20 cellular contexts compared by ENCODE assay signal in genomic region chr21:44500111-44500510, GRCh38. TPM values are rescaled to one million over a fixed set of nuclear protein-coding genes. Genes with fewer than 3 reads are reported as not detected.
DNase-seq lines count a peak whose midpoint lies in the region; ATAC-seq and TF ChIP-seq lines count a peak whose summit lies in the region.
"Had no signal": no experiment of that assay in that cellular context is flagged by ENCODE, and none has a peak within 500 bp of the region (broad histone marks: within the 10 kb centered on the region; RNA-seq: fewer than 3 reads in every experiment).

No MANE protein-coding gene starts in this region.

- H3K9me3 ChIP-seq in neuronal stem cell (replicated peaks in 1 of 2; ENCODE audit: control insufficient read depth in 2 of 2, insufficient read depth in 1 of 2, low read depth in 1 of 2, low read length in 2 of 2) = peaks cover 0 to 3% of the 10 kb centered on the region in 2 donors
- H3K9me3 ChIP-seq: BE2C had no signal

- H3K36me3 Mint-ChIP-seq in glutamatergic neuron (ENCODE audit: unreplicated experiment) = peaks cover 6% of the 10 kb centered on the region
- H3K36me3 Mint-ChIP-seq: CD4-positive, CD25-positive, alpha-beta regulatory T cell; CD8-positive, alpha-beta memory T cell had no signal

- H3K4ac ChIP-seq in neuronal stem cell (ENCODE audit: low read length) = no peak overlapping the region

- no peak overlapping the region for H2BK12ac ChIP-seq in neuronal stem cell (ENCODE audit: low read length)

- H2BK5ac ChIP-seq in neuronal stem cell (ENCODE audit: low read length) = no peak overlapping the region

- H3K36me3 ChIP-seq in H7 (replicated peaks; ENCODE audit: control insufficient read depth, insufficient read depth, low read length) = no peaks in the 10 kb centered on the region; the same call in 1 of the 2 replicates
- H3K36me3 ChIP-seq in neuronal stem cell (replicated peaks in 1 of 2; ENCODE audit: control insufficient read depth in 2 of 2, insufficient read depth in 2 of 2, low read length in 2 of 2) = no peaks in the 10 kb centered on the region
- H3K36me3 ChIP-seq: BE2C had no signal

- ATAC-seq in GM21619 (IDR thresholded peaks at IDR 0.05; ENCODE audit: unreplicated experiment) (no peak), HG03039 (IDR thresholded peaks at IDR 0.05; ENCODE audit: unreplicated experiment) (no peak)

- H3K27ac Mint-ChIP-seq in glutamatergic neuron (ENCODE audit: unreplicated experiment) = no peak overlapping the region
- H3K27ac Mint-ChIP-seq: CD4-positive, CD25-positive, alpha-beta regulatory T cell; CD8-positive, alpha-beta memory T cell; H9 had no signal

- H4K8ac ChIP-seq in neuronal stem cell (ENCODE audit: low read depth, low read length) = no peak overlapping the region

- H3K4me1 Mint-ChIP-seq in glutamatergic neuron (ENCODE audit: low read depth, unreplicated experiment) = peaks cover 16% of the 10 kb centered on the region

- DNase-seq in H7 (peak; percentile 48), glutamatergic neuron (peak; percentile 6), neuronal stem cell (ENCODE audit: low spot score) (no peak), AML-193 (lab: John Stamatoyannopoulos, UW) (no peak)
- DNase-seq: BE2C; C1 segment of cervical spinal cord; CD4-positive, CD25-positive, alpha-beta regulatory T cell; CD8-positive, alpha-beta memory T cell; COR-L47; DMS 273 treated with DMSO at 0.1 percent for 48 hours; DMS53; DND-41; EL; GOT3; H9 had no signal

- H3K4me3 Mint-ChIP-seq in glutamatergic neuron (ENCODE audit: unreplicated experiment) = no peak overlapping the region
- H3K4me3 Mint-ChIP-seq: CD4-positive, CD25-positive, alpha-beta regulatory T cell; CD8-positive, alpha-beta memory T cell; H9 had no signal

- H3K4me2 ChIP-seq in neuronal stem cell (ENCODE audit: insufficient read depth, low read length, poor library complexity, severe bottlenecking) = no peak overlapping the region

- peak overlapping the region; percentile 79 for H2AK5ac ChIP-seq in neuronal stem cell (ENCODE audit: low read depth, low read length)

- peaks cover 2% of the 10 kb centered on the region for H3K27me3 Mint-ChIP-seq in glutamatergic neuron (ENCODE audit: unreplicated experiment)

- H2BK15ac ChIP-seq in neuronal stem cell (ENCODE audit: low read length) = no peak overlapping the region

- H3K79me1 ChIP-seq in neuronal stem cell (ENCODE audit: low read depth, low read length) = peaks cover 4% of the 10 kb centered on the region

- H2BK120ac ChIP-seq in neuronal stem cell (ENCODE audit: low read depth, low read length) = no peak overlapping the region

- H3K9ac ChIP-seq in neuronal stem cell (ENCODE audit: low read depth, low read length, poor library complexity) = no peak overlapping the region

- peaks cover 4% of the 10 kb centered on the region for H3K9me3 Mint-ChIP-seq in glutamatergic neuron (ENCODE audit: unreplicated experiment)
- H3K9me3 Mint-ChIP-seq: CD8-positive, alpha-beta memory T cell; H9 had no signal

- no peak overlapping the region for H3K27ac ChIP-seq in neuronal stem cell (replicated peaks; ENCODE audit: low read length)

- H3K18ac ChIP-seq in neuronal stem cell (ENCODE audit: low read length) = no peak overlapping the region

- no peaks in the 10 kb centered on the region for H3K27me3 ChIP-seq in H7 (ENCODE audit: control insufficient read depth, insufficient read depth, low read length)
- H3K27me3 ChIP-seq in neuronal stem cell (ENCODE audit: control insufficient read depth in 3 of 3, insufficient read depth in 3 of 3, low read depth in 1 of 3, low read length in 3 of 3) = peaks cover 0 to 24% (median 0%) of the 10 kb centered on the region in 3 experiments

- H2AFZ ChIP-seq in neuronal stem cell (ENCODE audit: low read length) = no peak overlapping the region

- H3K4me1 ChIP-seq in neuronal stem cell (ENCODE audit: control insufficient read depth in 2 of 2, insufficient read depth in 1 of 2, low read depth in 1 of 2, low read length in 2 of 2) = peaks cover 16 to 24% of the 10 kb centered on the region in 2 donors
- H3K4me1 ChIP-seq: BE2C had no signal

- no peak overlapping the region for H3K23ac ChIP-seq in neuronal stem cell (ENCODE audit: low read depth, low read length, poor library complexity)

- no peak overlapping the region for H3K14ac ChIP-seq in neuronal stem cell (ENCODE audit: low read length)

- H3K4me3 ChIP-seq in H7 (ENCODE audit: insufficient read depth, low read depth, low read length) (no peak overlapping the region), neuronal stem cell (ENCODE audit: low read length in 2 of 2) (no peak overlapping the region)

- no peak overlapping the region for H4K91ac ChIP-seq in neuronal stem cell (ENCODE audit: low read depth, low read length, poor library complexity)

- no peak for TF ChIP-seq CTCF in glutamatergic neuron (IDR thresholded peaks at IDR 0.05; ENCODE audit: partially characterized antibody, unreplicated experiment)

- WGBS in neuronal stem cell (ENCODE audit: extremely low coverage in 2 of 2, insufficient read length in 2 of 2, insufficient replicate concordance in 1 of 2), 2 donors = no CpG with 5 or more reads among the region's 19 CpGs

RNA-seq across cellular contexts. Expression of gene KRTAP10-1, which starts 39.9 kb away (rescaled TPM):
- not detected in 2 replicates for total RNA-seq in H7 (2014; rRNA removed; shearing (Covaris generic))
- not detected for total RNA-seq in glutamatergic neuron (ENCODE audit: unreplicated experiment)
- not detected for polyA plus RNA-seq in neuronal stem cell (2013, experiment 1 of 2)
- polyA plus RNA-seq in neuronal stem cell (2013, experiment 2 of 2) = not detected
- total RNA-seq: A172; CD4-positive, CD25-positive, alpha-beta regulatory T cell; CD8-positive, alpha-beta memory T cell; G401; H9; HT-29 had no signal
- polyA plus RNA-seq: CD4-positive, CD25-positive, alpha-beta regulatory T cell; CD8-positive, alpha-beta memory T cell had no signal

RNA-seq across cellular contexts. Expression of gene LRRC3, which starts 44.8 kb away (rescaled TPM):
- total RNA-seq in H7 (2014; rRNA removed; shearing (Covaris generic)) = 3.8 and 4.6 TPM in 2 replicates
- total RNA-seq in glutamatergic neuron (ENCODE audit: unreplicated experiment) = 5.8 TPM
- 4.0 TPM for polyA plus RNA-seq in neuronal stem cell (2013, experiment 1 of 2)
- 3.9 TPM for polyA plus RNA-seq in neuronal stem cell (2013, experiment 2 of 2)

RNA-seq across cellular contexts. Expression of gene KRTAP10-2, which starts 51.2 kb away (rescaled TPM):
- total RNA-seq in H7 (2014; rRNA removed; shearing (Covaris generic)) = not detected in 2 replicates
- total RNA-seq in glutamatergic neuron (ENCODE audit: unreplicated experiment) = not detected
- not detected for polyA plus RNA-seq in neuronal stem cell (2013, experiment 1 of 2)
- not detected for polyA plus RNA-seq in neuronal stem cell (2013, experiment 2 of 2)
- total RNA-seq: A172; CD4-positive, CD25-positive, alpha-beta regulatory T cell; CD8-positive, alpha-beta memory T cell; G401; H9; HT-29 had no signal
- polyA plus RNA-seq: CD4-positive, CD25-positive, alpha-beta regulatory T cell; CD8-positive, alpha-beta memory T cell had no signal

RNA-seq across cellular contexts. Expression of gene KRTAP10-3, which starts 58.5 kb away (rescaled TPM):
- total RNA-seq in H7 (2014; rRNA removed; shearing (Covaris generic)) = not detected in 2 replicates
- total RNA-seq in glutamatergic neuron (ENCODE audit: unreplicated experiment) = not detected
- polyA plus RNA-seq in neuronal stem cell (2013, experiment 1 of 2) = not detected
- not detected for polyA plus RNA-seq in neuronal stem cell (2013, experiment 2 of 2)
- total RNA-seq: A172; CD4-positive, CD25-positive, alpha-beta regulatory T cell; CD8-positive, alpha-beta memory T cell; G401; H9; HT-29 had no signal
- polyA plus RNA-seq: CD4-positive, CD25-positive, alpha-beta regulatory T cell; CD8-positive, alpha-beta memory T cell had no signal

Comparison
In these comparisons a context has a peak if more than half of its experiments do, and no peak if none do; other contexts are left out.
1. DNase-seq: peak in H7 (single experiment) and glutamatergic neuron (single experiment); none in neuronal stem cell (single experiment) and AML-193 (0 of 2).